In genomic region chr6:118524686-118525085, GRCh38 we compare ENCODE assay signal across 19 cellular contexts. TPM values are rescaled to one million over a fixed set of nuclear protein-coding genes. Genes with fewer than 3 reads are reported as not detected.
"Had no signal": no experiment of that assay in that cellular context is flagged by ENCODE, and none has a peak within 500 bp of the region (broad histone marks: within the 10 kb centered on the region; RNA-seq: fewer than 3 reads in every experiment).

No MANE protein-coding gene starts in this region.

- ATAC-seq: natural killer cell; right lobe of liver; stimulated activated naive CD8-positive, alpha-beta T cell treated with anti-CD3 and anti-CD28 coated beads, Interleukin-15, Interleukin-2, amounts not matched to agents 100 U/mL and 50 U/mL, for 24 hours had no signal

- DNase-seq: activated naive CD4-positive, alpha-beta T cell; dorsolateral prefrontal cortex; glutamatergic neuron; natural killer cell; right lobe of liver; stimulated activated CD8-positive, alpha-beta memory T cell treated with anti-CD3 and anti-CD28 coated beads, Interleukin-4, amount 100 ng/mL, for 48 hours; stimulated activated naive CD8-positive, alpha-beta T cell treated with anti-CD3 and anti-CD28 coated beads, Interleukin-15, Interleukin-2, amounts not matched to agents 100 U/mL and 50 U/mL, for 24 hours; SW 1271; transverse colon had no signal

- H3K27me3 ChIP-seq: cardiac muscle cell, dorsolateral prefrontal cortex, esophagus muscularis mucosa, right lobe of liver, transverse colon, vagina had no signal

- H3K4me2 ChIP-seq: smooth muscle cell had no signal

- H3K4me3 Mint-ChIP-seq: activated T-helper 1 cell treated with anti-CD3 and anti-CD28 coated beads, Interleukin-12 subunit alpha, Interleukin-12 subunit beta, Interleukin-2, Interleukin-4 antibody, amounts not matched to agents 30 ng/mL and 10 ng/mL and 1 ng/mL, durations not matched to agents 14 hours and 24 hours and 36 hours; natural killer cell; T-helper 2 cell treated with Interferon-gamma antibody and Interleukin-4, amounts not matched to agents 5 μg/mL and 100 μg/mL, for 36 hours had no signal

- H3K4me3 ChIP-seq: cardiac muscle cell, dorsolateral prefrontal cortex, esophagus muscularis mucosa, right lobe of liver, smooth muscle cell, transverse colon, vagina had no signal

- H3K27ac ChIP-seq: dorsolateral prefrontal cortex, right lobe of liver, vagina had no signal

- H3K36me3 ChIP-seq: cardiac muscle cell, right lobe of liver, vagina had no signal

- H3K9me3 ChIP-seq: esophagus muscularis mucosa, right lobe of liver, transverse colon, vagina had no signal

- H3K9me3 Mint-ChIP-seq: natural killer cell; T-helper 2 cell treated with Interferon-gamma antibody and Interleukin-4, amounts not matched to agents 5 μg/mL and 100 μg/mL, for 36 hours had no signal

- H3K27ac Mint-ChIP-seq: progenitor cell of endocrine pancreas; T-helper 2 cell treated with Interferon-gamma antibody and Interleukin-4, amounts not matched to agents 5 μg/mL and 100 μg/mL, for 36 hours had no signal

- H3K36me3 Mint-ChIP-seq: natural killer cell had no signal

- H3K27me3 Mint-ChIP-seq: progenitor cell of endocrine pancreas had no signal

RNA-seq across cellular contexts. Expression of gene PLN, which starts 23.4 kb away (rescaled TPM):
- total RNA-seq: activated CD8-positive, alpha-beta memory T cell treated with anti-CD3 and anti-CD28 coated beads for 36 hours; activated T-helper 1 cell treated with anti-CD3 and anti-CD28 coated beads, Interleukin-12 subunit alpha, Interleukin-12 subunit beta, Interleukin-2, Interleukin-4 antibody, amounts not matched to agents 30 ng/mL and 10 ng/mL and 1 ng/mL, durations not matched to agents 14 hours and 24 hours and 36 hours; astrocyte; lung microvascular endothelial cell; natural killer cell had no signal
